Comparison of ENCODE assay signal across 18 cellular contexts in the genomic region with DNA sequence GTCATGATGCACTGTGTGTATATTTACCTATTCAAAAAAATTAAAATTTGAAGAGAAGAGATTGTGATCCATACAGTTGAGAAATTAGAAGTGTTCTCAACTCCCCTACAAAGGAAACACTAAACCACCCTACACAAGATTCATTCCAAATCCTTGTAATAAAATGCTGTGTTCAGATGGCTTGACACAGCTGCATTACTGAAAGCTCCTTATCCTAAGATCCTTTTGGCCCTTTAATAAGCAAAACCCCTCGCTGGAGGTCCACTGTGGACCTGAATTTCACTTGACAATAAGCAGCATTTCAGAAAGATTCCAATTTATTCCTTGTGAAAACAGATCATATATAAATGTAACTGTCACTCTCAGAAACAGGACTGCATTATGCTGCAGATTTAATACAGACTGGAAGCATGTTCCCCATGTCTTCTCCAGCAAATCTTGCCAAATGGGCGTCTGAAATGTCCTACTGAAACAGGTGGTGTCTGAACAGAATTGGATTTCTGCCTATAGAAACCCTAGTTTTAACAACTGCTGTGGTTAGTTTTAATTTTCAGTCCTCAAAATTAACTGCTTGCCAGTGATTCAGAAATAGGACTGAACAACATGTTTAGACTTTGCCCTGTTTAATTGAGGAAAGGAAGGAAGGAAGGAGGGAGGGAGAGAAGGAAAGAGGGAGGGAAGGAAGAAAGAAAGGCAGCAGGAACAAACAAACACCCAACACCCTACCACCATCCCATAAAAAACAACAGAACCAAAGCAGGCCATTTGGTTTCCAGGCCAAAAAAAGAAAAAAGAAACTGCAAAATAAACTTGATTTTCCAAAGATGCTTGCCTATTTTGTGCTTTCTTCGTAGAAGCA.
DNase-seq lines count a peak whose midpoint lies in the region; ATAC-seq and TF ChIP-seq lines count a peak whose summit lies in the region.
"Had no signal": no experiment of that assay in that cellular context is flagged by ENCODE, and none has a peak within 500 bp of the region (broad histone marks: within the 10 kb centered on the region; RNA-seq: fewer than 3 reads in every experiment).

No MANE protein-coding gene starts in this region.

- peaks cover 25 to 67% (median 44%) of the 10 kb centered on the region in 4 donors for H3K4me1 Mint-ChIP-seq in CD4-positive, CD25-positive, alpha-beta regulatory T cell
- H3K4me1 Mint-ChIP-seq in GM23338: peaks cover 28% of the 10 kb centered on the region
- H3K4me1 Mint-ChIP-seq in activated naive CD8-positive, alpha-beta T cell treated with anti-CD3 and anti-CD28 coated beads, Interleukin-2, amount 50 U/mL, for 24 hours: peaks cover 64% of the 10 kb centered on the region
- peaks cover 23 to 80% (median 60%) of the 10 kb centered on the region in 7 donors for H3K4me1 Mint-ChIP-seq in naive thymus-derived CD4-positive, alpha-beta T cell

- H3K4me3 ChIP-seq in CD4-positive, CD25-positive, alpha-beta regulatory T cell (ENCODE audit: low read depth, low read length): no peak overlapping the region
- H3K4me3 ChIP-seq in GM23338: no peak overlapping the region
- no peak overlapping the region for H3K4me3 ChIP-seq in naive thymus-derived CD4-positive, alpha-beta T cell (ENCODE audit: low read length)
- H3K4me3 ChIP-seq in lower lobe of right lung: no peak overlapping the region
- H3K4me3 ChIP-seq: HAP-1, pancreas, smooth muscle cell, tibial nerve had no signal

- no peaks in the 10 kb centered on the region for H3K4me1 ChIP-seq in CD4-positive, CD25-positive, alpha-beta regulatory T cell (ENCODE audit: control insufficient read depth, insufficient read depth, low read length, poor library complexity, severe bottlenecking)
- peaks cover 24% of the 10 kb centered on the region for H3K4me1 ChIP-seq in GM23338 (ENCODE audit: insufficient read depth)
- peaks cover 0 to 9% of the 10 kb centered on the region in 2 donors for H3K4me1 ChIP-seq in naive thymus-derived CD4-positive, alpha-beta T cell (ENCODE audit: control insufficient read depth in 2 of 2, insufficient read depth in 2 of 2, low read length in 2 of 2)
- no peaks in the 10 kb centered on the region for H3K4me1 ChIP-seq in lower lobe of right lung
- H3K4me1 ChIP-seq: HAP-1, pancreas, tibial nerve had no signal

- no peaks in the 10 kb centered on the region for H3K27me3 ChIP-seq in CD4-positive, CD25-positive, alpha-beta regulatory T cell (ENCODE audit: control insufficient read depth, insufficient read depth, low read length)
- H3K27me3 ChIP-seq in GM23338 (ENCODE audit: insufficient read depth) (no peaks in the 10 kb centered on the region), lower lobe of right lung (ENCODE audit: low read depth) (no peaks in the 10 kb centered on the region)
- no peaks in the 10 kb centered on the region for H3K27me3 ChIP-seq in naive thymus-derived CD4-positive, alpha-beta T cell (ENCODE audit: control insufficient read depth in 2 of 2, insufficient read depth in 2 of 2, low read length in 2 of 2)
- H3K27me3 ChIP-seq: pancreas, tibial nerve had no signal

- no peaks in the 10 kb centered on the region for H4K20me1 ChIP-seq in GM23338 (replicated peaks; ENCODE audit: insufficient read depth)

- intact Hi-C loops in naive thymus-derived CD4-positive, alpha-beta T cell (cut with micrococcal nuclease): no loop called here
- intact Hi-C loops in lower lobe of right lung (cut with DNase I): no loop called here

- CTCF ChIA-PET in naive thymus-derived CD4-positive, alpha-beta T cell (lab: Charles Lee): no interaction called here

- no peak overlapping the region for H3K27ac ChIP-seq in CD4-positive, CD25-positive, alpha-beta regulatory T cell (ENCODE audit: insufficient read depth, low read length, poor library complexity, severe bottlenecking)
- H3K27ac ChIP-seq in GM23338 (ENCODE audit: low read depth): no peak overlapping the region
- H3K27ac ChIP-seq in naive thymus-derived CD4-positive, alpha-beta T cell (ENCODE audit: low read depth, low read length): no peak overlapping the region
- H3K27ac ChIP-seq in lower lobe of right lung: no peak overlapping the region
- H3K27ac ChIP-seq: pancreas, tibial nerve had no signal

- H3K9me2 ChIP-seq in GM23338 (ENCODE audit: insufficient read depth): no peaks in the 10 kb centered on the region

- peak overlapping the region; percentile 11 to 86 (median 67) for H3K27ac Mint-ChIP-seq in CD4-positive, CD25-positive, alpha-beta regulatory T cell
- peak overlapping the region; percentile 47; the same call in 1 of the 2 replicates for H3K27ac Mint-ChIP-seq in GM23338
- peak overlapping the region; percentile 77 for H3K27ac Mint-ChIP-seq in activated naive CD8-positive, alpha-beta T cell treated with anti-CD3 and anti-CD28 coated beads, Interleukin-2, amount 50 U/mL, for 24 hours
- H3K27ac Mint-ChIP-seq in naive thymus-derived CD4-positive, alpha-beta T cell: peak overlapping the region in 6 of 9 donors; percentile 8 to 79 (median 60)

- POLR2A ChIA-PET in naive thymus-derived CD4-positive, alpha-beta T cell (lab: Charles Lee): no interaction called here

- H3K79me2 ChIP-seq in GM23338 (replicated peaks; ENCODE audit: insufficient read depth): no peaks in the 10 kb centered on the region

- 0 out of 2 replicates have a peak overlapping the region, but pooled peaks have one; percentile 18 for H3K4me2 ChIP-seq in GM23338
- H3K4me2 ChIP-seq: smooth muscle cell had no signal

- H3K9me3 ChIP-seq in CD4-positive, CD25-positive, alpha-beta regulatory T cell (ENCODE audit: control insufficient read depth in 2 of 2, low read length in 2 of 2): no peaks in the 10 kb centered on the region
- no peaks in the 10 kb centered on the region for H3K9me3 ChIP-seq in naive thymus-derived CD4-positive, alpha-beta T cell (ENCODE audit: control insufficient read depth in 2 of 3, low read length in 3 of 3)
- H3K9me3 ChIP-seq in lower lobe of right lung: no peaks in the 10 kb centered on the region
- H3K9me3 ChIP-seq: HAP-1, pancreas, tibial nerve had no signal

- H3K4me3 Mint-ChIP-seq in CD4-positive, CD25-positive, alpha-beta regulatory T cell: peak overlapping the region in 2 of 4 donors; percentile 48 to 53
- H3K4me3 Mint-ChIP-seq in GM23338: no peak overlapping the region
- H3K4me3 Mint-ChIP-seq in activated naive CD8-positive, alpha-beta T cell treated with anti-CD3 and anti-CD28 coated beads, Interleukin-2, amount 50 U/mL, for 24 hours: no peak overlapping the region
- H3K4me3 Mint-ChIP-seq in naive thymus-derived CD4-positive, alpha-beta T cell: peak overlapping the region in 7 of 10 donors; percentile 11 to 64 (median 37)

- no peak for DNase-seq in CD4-positive, CD25-positive, alpha-beta regulatory T cell
- DNase-seq in GM23338 (ENCODE audit: low spot score) (no peak), lower lobe of right lung (no peak), NCI-H526 treated with DMSO at 0.1 percent for 48 hours (lab: John Stamatoyannopoulos, UW) (no peak)
- no peak for DNase-seq in activated naive CD8-positive, alpha-beta T cell treated with anti-CD3 and anti-CD28 coated beads, Interleukin-2, amount 50 U/mL, for 24 hours
- DNase-seq in naive thymus-derived CD4-positive, alpha-beta T cell: no peak
- DNase-seq: activated T-cell treated with anti-CD3 and anti-CD28 coated beads, Interleukin-2, amount 50 U/mL, for 24 hours; KG1; left cardiac atrium; NCI-H1105; NCI-H748 treated with DMSO at 0.1 percent for 48 hours; pancreas had no signal

- no peak overlapping the region for H2AFZ ChIP-seq in GM23338

- H3K36me3 Mint-ChIP-seq in CD4-positive, CD25-positive, alpha-beta regulatory T cell: peaks cover 14% of the 10 kb centered on the region
- no peaks in the 10 kb centered on the region for H3K36me3 Mint-ChIP-seq in GM23338 (ENCODE audit: low read depth)
- peaks cover 11% of the 10 kb centered on the region for H3K36me3 Mint-ChIP-seq in activated naive CD8-positive, alpha-beta T cell treated with anti-CD3 and anti-CD28 coated beads, Interleukin-2, amount 50 U/mL, for 24 hours (ENCODE audit: low read depth)
- peaks cover 0 to 31% (median 18%) of the 10 kb centered on the region in 5 donors for H3K36me3 Mint-ChIP-seq in naive thymus-derived CD4-positive, alpha-beta T cell

- peaks cover 7% of the 10 kb centered on the region for H3K36me3 ChIP-seq in CD4-positive, CD25-positive, alpha-beta regulatory T cell (ENCODE audit: control insufficient read depth, insufficient read depth, low read length)
- H3K36me3 ChIP-seq in GM23338 (ENCODE audit: insufficient read depth): no peaks in the 10 kb centered on the region
- no peaks in the 10 kb centered on the region for H3K36me3 ChIP-seq in naive thymus-derived CD4-positive, alpha-beta T cell (ENCODE audit: control insufficient read depth in 2 of 3, insufficient read depth in 3 of 3, low read length in 3 of 3)
- H3K36me3 ChIP-seq in lower lobe of right lung: no peaks in the 10 kb centered on the region
- H3K36me3 ChIP-seq: HAP-1, pancreas, tibial nerve had no signal

- H3K27me3 Mint-ChIP-seq in CD4-positive, CD25-positive, alpha-beta regulatory T cell: no peaks in the 10 kb centered on the region
- no peaks in the 10 kb centered on the region for H3K27me3 Mint-ChIP-seq in GM23338 (ENCODE audit: insufficient read depth, low read depth, poor library complexity)
- no peaks in the 10 kb centered on the region for H3K27me3 Mint-ChIP-seq in activated naive CD8-positive, alpha-beta T cell treated with anti-CD3 and anti-CD28 coated beads, Interleukin-2, amount 50 U/mL, for 24 hours
- H3K27me3 Mint-ChIP-seq in naive thymus-derived CD4-positive, alpha-beta T cell: no peaks in the 10 kb centered on the region
- H3K27me3 Mint-ChIP-seq: activated T-cell treated with anti-CD3 and anti-CD28 coated beads, Interleukin-2, amount 50 U/mL, for 24 hours had no signal

- H3F3A ChIP-seq in GM23338 (replicated peaks; ENCODE audit: low read depth): no peaks in the 10 kb centered on the region

- peaks cover 0 to 2% (median 0%) of the 10 kb centered on the region in 7 donors for H3K9me3 Mint-ChIP-seq in CD4-positive, CD25-positive, alpha-beta regulatory T cell
- no peaks in the 10 kb centered on the region for H3K9me3 Mint-ChIP-seq in GM23338
- H3K9me3 Mint-ChIP-seq in activated naive CD8-positive, alpha-beta T cell treated with anti-CD3 and anti-CD28 coated beads, Interleukin-2, amount 50 U/mL, for 24 hours: no peaks in the 10 kb centered on the region
- peaks cover 0 to 1% (median 0%) of the 10 kb centered on the region in 11 donors for H3K9me3 Mint-ChIP-seq in naive thymus-derived CD4-positive, alpha-beta T cell
- H3K9me3 Mint-ChIP-seq: activated T-cell treated with anti-CD3 and anti-CD28 coated beads, Interleukin-2, amount 50 U/mL, for 24 hours had no signal

- TF ChIP-seq CTCF in GM23338 (conservative IDR thresholded peaks at IDR 0.05; ENCODE audit: low read depth in 2 of 2) (no peak), lower lobe of right lung (IDR thresholded peaks at IDR 0.05) (no peak)

- no peak for ATAC-seq in CD4-positive, CD25-positive, alpha-beta regulatory T cell (ENCODE audit: low read depth in 2 of 2)
- ATAC-seq in GM23338: no peak
- ATAC-seq in activated naive CD8-positive, alpha-beta T cell treated with anti-CD3 and anti-CD28 coated beads, Interleukin-2, amount 50 U/mL, for 24 hours: no peak
- no peak for ATAC-seq in naive thymus-derived CD4-positive, alpha-beta T cell
- ATAC-seq in GM18517 (IDR thresholded peaks at IDR 0.05; ENCODE audit: unreplicated experiment): no peak
- no peak for ATAC-seq in HG02870 (IDR thresholded peaks at IDR 0.05; ENCODE audit: unreplicated experiment)
- ATAC-seq in lower lobe of right lung: no peak
- ATAC-seq: pancreas, SK-N-SH treated with all-trans-retinoic acid at 6 μM for 48 hours had no signal

Comparison
In these comparisons a context has a peak if more than half of its experiments do, and no peak if none do; other contexts are left out.
1. H3K4me3 Mint-ChIP-seq: peak in naive thymus-derived CD4-positive, alpha-beta T cell (7 of 10); none in GM23338 (single experiment) and activated naive CD8-positive, alpha-beta T cell treated with anti-CD3 and anti-CD28 coated beads, Interleukin-2, amount 50 U/mL, for 24 hours (single experiment).
2. Peak in every context shown above with its lines, with median percentiles within 50 percentile points of each other: H3K27ac Mint-ChIP-seq.